In genomic region chr2:148529745-148530144, GRCh38 we compare ENCODE assay signal across 15 cellular contexts.
"Had no signal": no experiment of that assay in that cellular context is flagged by ENCODE, and none has a peak within 500 bp of the region (broad histone marks: within the 10 kb centered on the region; RNA-seq: fewer than 3 reads in every experiment).

No MANE protein-coding gene starts in this region.

- H3K36me3 ChIP-seq: adrenal gland, colonic mucosa, gastrocnemius medialis, heart right ventricle, left ventricle myocardium inferior, thoracic aorta had no signal

- H3K4me1 Mint-ChIP-seq: memory B cell had no signal

- H3K9me3 ChIP-seq: adrenal gland, colonic mucosa, gastrocnemius medialis, heart right ventricle, left ventricle myocardium inferior, thoracic aorta had no signal

- H3K27me3 ChIP-seq: adrenal gland, colonic mucosa, gastrocnemius medialis had no signal

- H3K27ac Mint-ChIP-seq: memory B cell, nephron progenitor cell, WTC11 had no signal

- H3K4me1 ChIP-seq: colonic mucosa, gastrocnemius medialis had no signal

- H3K9me3 Mint-ChIP-seq: memory B cell, nephron progenitor cell, WTC11 had no signal

- H3K27ac ChIP-seq: adrenal gland, colonic mucosa, gastrocnemius medialis, heart right ventricle, left ventricle myocardium inferior, thoracic aorta had no signal

- ATAC-seq: gastrocnemius medialis, heart right ventricle, sciatic nerve, WTC11 had no signal

- H3K4me3 Mint-ChIP-seq: memory B cell, nephron progenitor cell, WTC11 had no signal

- DNase-seq: activated CD4-positive, alpha-beta T cell treated with anti-CD3 and anti-CD28 coated beads, Interleukin-2, amount 50 U/mL, for 48 hours; activated CD8-positive, alpha-beta memory T cell treated with anti-CD3 and anti-CD28 coated beads, Interleukin-2, amount 50 U/mL, for 48 hours; colonic mucosa; effector CD4-positive, alpha-beta T cell; gastrocnemius medialis; heart right ventricle; left ventricle myocardium inferior; nephron progenitor cell; SHP77 treated with DMSO at 0.1 percent for 48 hours; stimulated activated CD4-positive, alpha-beta T cell treated with anti-CD3 and anti-CD28 coated beads, Interleukin-2, amount 100 ng/mL, for 24 hours had no signal

- H3K4me3 ChIP-seq: adrenal gland, colonic mucosa, gastrocnemius medialis, heart right ventricle, left ventricle myocardium inferior, thoracic aorta had no signal

- H3K36me3 Mint-ChIP-seq: memory B cell, WTC11 had no signal
